37 cellular contexts compared by ENCODE assay signal in genomic region chr16:85067024-85067423, GRCh38. TPM values are rescaled to one million over a fixed set of nuclear protein-coding genes. Genes with fewer than 3 reads are reported as not detected.
"Had no signal": no experiment of that assay in that cellular context is flagged by ENCODE, and none has a peak within 500 bp of the region (broad histone marks: within the 10 kb centered on the region; RNA-seq: fewer than 3 reads in every experiment).

No MANE protein-coding gene starts in this region.

- H3K27ac ChIP-seq: adrenal gland, body of pancreas, colonic mucosa, epithelial cell of prostate, esophagus squamous epithelium, gastroesophageal sphincter had no signal

- FAIRE-seq: endometrium, endothelial cell of umbilical vein had no signal

- H3K4me1 ChIP-seq: body of pancreas, colonic mucosa had no signal

- H3K4me3 ChIP-seq: adrenal gland, body of pancreas, colonic mucosa, esophagus squamous epithelium, gastroesophageal sphincter had no signal

- H3K27me3 ChIP-seq: adrenal gland, body of pancreas, colonic mucosa, esophagus squamous epithelium, gastroesophageal sphincter had no signal

- H3K9me3 ChIP-seq: adrenal gland, body of pancreas, colonic mucosa, esophagus squamous epithelium, gastroesophageal sphincter had no signal

- ATAC-seq: activated CD4-positive, alpha-beta T cell treated with anti-CD3 and anti-CD28 coated beads for 36 hours; activated CD8-positive, alpha-beta memory T cell treated with anti-CD3 and anti-CD28 coated beads, Interleukin-2, amount 10 ng/mL, durations not matched to agents 7 days and 5 days; activated CD8-positive, alpha-beta T cell treated with anti-CD3 and anti-CD28 coated beads, Interleukin-2, amount 10 ng/mL, durations not matched to agents 7 days and 5 days; activated naive CD8-positive, alpha-beta T cell treated with anti-CD3 and anti-CD28 coated beads, Interleukin-2, amount 50 U/mL, for 24 hours; body of pancreas; gastroesophageal sphincter had no signal

- H3K36me3 ChIP-seq: colonic mucosa had no signal

- DNase-seq: activated CD4-positive, alpha-beta memory T cell treated with anti-CD3 and anti-CD28 coated beads for 36 hours; activated CD4-positive, alpha-beta T cell treated with anti-CD3 and anti-CD28 coated beads for 36 hours; activated CD4-positive, alpha-beta T cell treated with anti-CD3 and anti-CD28 coated beads, Interleukin-2, amount 10 ng/mL, durations not matched to agents 24 days and 14 days; activated CD4-positive, CD25-positive, alpha-beta regulatory T cell; activated CD4-positive, CD25-positive, alpha-beta regulatory T cell treated with anti-CD3 and anti-CD28 coated beads, Interleukin-2, amount 50 U/mL, for 72 hours; activated CD8-positive, alpha-beta memory T cell treated with anti-CD3 and anti-CD28 coated beads, Interleukin-2, amount 10 ng/mL, durations not matched to agents 7 days and 5 days; activated CD8-positive, alpha-beta memory T cell treated with anti-CD3 and anti-CD28 coated beads, Interleukin-2, amount 50 U/mL, for 4 hours; activated CD8-positive, alpha-beta T cell treated with anti-CD3 and anti-CD28 coated beads, Interleukin-2, amount 10 ng/mL, durations not matched to agents 7 days and 5 days; activated effector memory CD4-positive, alpha-beta T cell treated with anti-CD3 and anti-CD28 coated beads, Interleukin-2, amount 50 U/mL, for 16 hours; activated naive CD4-positive, alpha-beta T cell treated with anti-CD3 and anti-CD28 coated beads for 36 hours; activated naive CD8-positive, alpha-beta T cell treated with anti-CD3 and anti-CD28 coated beads for 36 hours; activated naive CD8-positive, alpha-beta T cell treated with anti-CD3 and anti-CD28 coated beads, Interleukin-2, amount 50 U/mL, for 24 hours; activated T-cell treated with anti-CD3 and anti-CD28 coated beads, Interleukin-2, amount 50 U/mL, for 1 hour; activated T-cell treated with anti-CD3 and anti-CD28 coated beads, Interleukin-2, amount 50 U/mL, for 48 hours; adrenal gland; amygdala; aorta; body of pancreas; central memory CD4-positive, alpha-beta T cell; cerebellar nuclear complex; colonic mucosa; effector CD8-positive, alpha-beta T cell; esophagus squamous epithelium; foreskin melanocyte; T-helper 2 cell had no signal

RNA-seq across cellular contexts. Expression of gene CIBAR2, which starts 45.2 kb away (rescaled TPM):
- total RNA-seq: activated CD4-positive, alpha-beta memory T cell treated with anti-CD3 and anti-CD28 coated beads for 36 hours; activated CD4-positive, alpha-beta T cell treated with anti-CD3 and anti-CD28 coated beads for 36 hours; activated CD4-positive, alpha-beta T cell treated with anti-CD3 and anti-CD28 coated beads, Interleukin-2, amount 10 ng/mL, durations not matched to agents 24 days and 14 days; activated CD8-positive, alpha-beta memory T cell treated with anti-CD3 and anti-CD28 coated beads for 36 hours; activated CD8-positive, alpha-beta memory T cell treated with anti-CD3 and anti-CD28 coated beads, Interleukin-2, amount 10 ng/mL, durations not matched to agents 7 days and 5 days; activated CD8-positive, alpha-beta T cell treated with anti-CD3 and anti-CD28 coated beads, Interleukin-2, amount 10 ng/mL, durations not matched to agents 7 days and 5 days; activated naive CD4-positive, alpha-beta T cell treated with anti-CD3 and anti-CD28 coated beads for 36 hours; activated naive CD8-positive, alpha-beta T cell treated with anti-CD3 and anti-CD28 coated beads for 36 hours; activated T-helper 1 cell treated with anti-CD3 and anti-CD28 coated beads, Interleukin-12 subunit alpha, Interleukin-12 subunit beta, Interleukin-2, Interleukin-4 antibody, amounts not matched to agents 30 ng/mL and 10 ng/mL and 1 ng/mL, durations not matched to agents 14 hours and 24 hours and 36 hours; activated T-helper 2 cell treated with anti-CD3 and anti-CD28 coated beads, Interferon-gamma antibody, Interleukin-2, Interleukin-4, amounts not matched to agents 10 μg/mL and 5 μg/mL and 100 μg/mL, durations not matched to agents 14 hours and 24 hours and 36 hours; body of pancreas; dermis microvascular lymphatic vessel endothelial cell; endothelial cell of umbilical vein; esophagus squamous epithelium; fibroblast of lung; fibroblast of villous mesenchyme; gastroesophageal sphincter; T-helper 1 cell treated with Interleukin-12 subunit alpha and Interleukin-12 subunit beta and Interleukin-4 antibody, amounts not matched to agents 30 ng/mL and 1 ng/mL, for 36 hours had no signal
- polyA plus RNA-seq: aorta, esophagus, fibroblast of lung had no signal
